ENCODE assay signal across 1 cellular context in the genomic region with DNA sequence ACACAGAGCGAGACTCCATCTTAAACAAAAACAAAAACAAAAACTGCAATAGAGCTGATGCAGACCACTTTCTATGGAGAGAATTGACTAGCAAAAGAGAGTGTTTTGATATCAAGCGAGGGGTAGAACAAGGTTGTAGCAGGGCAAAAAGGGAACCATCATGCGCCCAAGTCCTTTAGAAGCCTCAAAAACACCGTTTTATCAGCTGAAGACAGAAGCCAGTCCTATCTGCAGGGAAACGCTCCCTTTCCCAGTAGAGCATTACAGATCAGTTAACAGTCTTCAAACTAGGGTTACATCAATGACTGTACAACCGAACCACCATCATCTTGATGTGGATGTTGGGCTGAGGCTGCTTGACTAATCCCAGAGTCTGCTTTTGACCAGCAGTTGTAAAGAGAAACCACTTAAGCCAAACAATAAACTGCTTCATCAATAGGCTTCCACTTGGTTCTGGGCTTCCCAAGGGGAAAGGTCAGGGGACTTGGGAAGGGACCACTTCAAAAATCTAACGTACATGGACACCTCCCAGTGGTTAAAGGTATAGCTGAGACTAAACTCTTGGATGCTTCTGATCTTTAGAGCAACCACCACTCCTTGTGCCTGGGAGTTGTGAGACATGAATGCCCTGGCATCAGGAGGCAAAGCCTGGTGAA.
TF ChIP-seq lines count a peak whose summit lies in the region.

No MANE protein-coding gene starts in this region.

TF ChIP-seq in K562, 482 proteins besides CTCF, POLR2A, EP300 and RAD21 (continued from another document and continues in another):
- TF ChIP-seq, protein P1, sequence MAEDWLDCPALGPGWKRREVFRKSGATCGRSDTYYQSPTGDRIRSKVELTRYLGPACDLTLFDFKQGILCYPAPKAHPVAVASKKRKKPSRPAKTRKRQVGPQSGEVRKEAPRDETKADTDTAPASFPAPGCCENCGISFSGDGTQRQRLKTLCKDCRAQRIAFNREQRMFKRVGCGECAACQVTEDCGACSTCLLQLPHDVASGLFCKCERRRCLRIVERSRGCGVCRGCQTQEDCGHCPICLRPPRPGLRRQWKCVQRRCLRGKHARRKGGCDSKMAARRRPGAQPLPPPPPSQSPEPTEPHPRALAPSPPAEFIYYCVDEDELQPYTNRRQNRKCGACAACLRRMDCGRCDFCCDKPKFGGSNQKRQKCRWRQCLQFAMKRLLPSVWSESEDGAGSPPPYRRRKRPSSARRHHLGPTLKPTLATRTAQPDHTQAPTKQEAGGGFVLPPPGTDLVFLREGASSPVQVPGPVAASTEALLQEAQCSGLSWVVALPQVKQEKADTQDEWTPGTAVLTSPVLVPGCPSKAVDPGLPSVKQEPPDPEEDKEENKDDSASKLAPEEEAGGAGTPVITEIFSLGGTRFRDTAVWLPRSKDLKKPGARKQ (CRISPR knock-in tag; IDR thresholded peaks at IDR 0.05): no peak
- TF ChIP-seq, protein P2, sequence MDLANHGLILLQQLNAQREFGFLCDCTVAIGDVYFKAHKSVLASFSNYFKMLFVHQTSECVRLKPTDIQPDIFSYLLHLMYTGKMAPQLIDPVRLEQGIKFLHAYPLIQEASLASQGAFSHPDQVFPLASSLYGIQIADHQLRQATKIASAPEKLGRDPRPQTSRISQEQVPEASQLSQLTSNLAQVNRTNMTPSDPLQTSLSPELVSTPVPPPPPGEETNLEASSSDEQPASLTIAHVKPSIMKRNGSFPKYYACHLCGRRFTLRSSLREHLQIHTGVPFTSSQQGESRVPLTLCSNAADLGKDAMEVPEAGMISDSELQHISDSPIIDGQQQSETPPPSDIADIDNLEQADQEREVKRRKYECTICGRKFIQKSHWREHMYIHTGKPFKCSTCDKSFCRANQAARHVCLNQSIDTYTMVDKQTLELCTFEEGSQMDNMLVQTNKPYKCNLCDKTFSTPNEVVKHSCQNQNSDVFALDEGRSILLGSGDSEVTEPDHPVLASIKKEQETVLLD (IDR thresholded peaks at IDR 0.05): no peak; the same call in 1 of the 2 replicates
- TF ChIP-seq, protein P3, sequence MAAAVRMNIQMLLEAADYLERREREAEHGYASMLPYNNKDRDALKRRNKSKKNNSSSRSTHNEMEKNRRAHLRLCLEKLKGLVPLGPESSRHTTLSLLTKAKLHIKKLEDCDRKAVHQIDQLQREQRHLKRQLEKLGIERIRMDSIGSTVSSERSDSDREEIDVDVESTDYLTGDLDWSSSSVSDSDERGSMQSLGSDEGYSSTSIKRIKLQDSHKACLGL (CRISPR knock-in tag; IDR thresholded peaks at IDR 0.05; ENCODE audit: borderline replicate concordance, poor library complexity, severe bottlenecking): no peak
- TF ChIP-seq POU5F1 (IDR thresholded peaks at IDR 0.05; ENCODE audit: borderline replicate concordance, low read depth, low read length, partially characterized antibody) (no peak), SUPT5H (IDR thresholded peaks at IDR 0.05) (no peak), KLF1 (tag; IDR thresholded peaks at IDR 0.05) (no peak), ZNF184 (CRISPR knock-in tag; IDR thresholded peaks at IDR 0.05) (no peak), ZNF354B (CRISPR knock-in tag; IDR thresholded peaks at IDR 0.05) (no peak), ZNF551 (CRISPR knock-in tag; IDR thresholded peaks at IDR 0.05) (no peak), ZNF253 (CRISPR knock-in tag; conservative IDR thresholded peaks at IDR 0.05) (no peak), FIP1L1 (IDR thresholded peaks at IDR 0.05; ENCODE audit: low read depth, low read length, poor library complexity, severe bottlenecking) (no peak), ZNF224 (CRISPR knock-in tag; IDR thresholded peaks at IDR 0.05) (no peak), ARID1B (IDR thresholded peaks at IDR 0.05) (peak; percentile 94), TEAD2 (tag; IDR thresholded peaks at IDR 0.05) (no peak), SAP30 (IDR thresholded peaks at IDR 0.05; ENCODE audit: borderline replicate concordance, insufficient read depth, low read depth, low read length, poor library complexity, severe bottlenecking) (no peak), TCF7 (IDR thresholded peaks at IDR 0.05; ENCODE audit: borderline replicate concordance) (peak; percentile 68; the same call in 1 of the 2 replicates), HSF4 (CRISPR knock-in tag; IDR thresholded peaks at IDR 0.05; ENCODE audit: borderline replicate concordance) (no peak), EWSR1 (IDR thresholded peaks at IDR 0.05; ENCODE audit: borderline replicate concordance, low read depth, partially characterized antibody) (no peak), ZBTB34 (CRISPR knock-in tag; IDR thresholded peaks at IDR 0.05) (no peak), GATA2 (CRISPR knock-in tag; IDR thresholded peaks at IDR 0.05) (peak; percentile 64; the same call in 1 of the 2 replicates), KDM4B (IDR thresholded peaks at IDR 0.05; ENCODE audit: borderline replicate concordance in 2 of 2, low read depth in 1 of 2) (no peak), NR2C1 (IDR thresholded peaks at IDR 0.05) (no peak; the same call in 1 of the 2 replicates), NR2C1 (tag; IDR thresholded peaks at IDR 0.05) (peak; percentile 64), FOXK2 (conservative IDR thresholded peaks at IDR 0.05 in 1 of 2, IDR thresholded peaks at IDR 0.05 in 1 of 2; ENCODE audit: low read depth in 2 of 2) (no peak), XRCC4 (IDR thresholded peaks at IDR 0.05; ENCODE audit: extremely low read depth, insufficient read depth, insufficient read length) (no peak), ZNF449 (CRISPR knock-in tag; IDR thresholded peaks at IDR 0.05) (peak; percentile 80; the same call in 1 of the 2 replicates), GABPB2 (CRISPR knock-in tag; conservative IDR thresholded peaks at IDR 0.05) (no peak), STAT5B (CRISPR knock-in tag; IDR thresholded peaks at IDR 0.05) (no peak), KDM5B (IDR thresholded peaks at IDR 0.05; ENCODE audit: insufficient replicate concordance, low read depth, low read length) (no peak), CSDE1 (IDR thresholded peaks at IDR 0.05) (no peak), RBM34 (IDR thresholded peaks at IDR 0.05; ENCODE audit: borderline replicate concordance, insufficient read depth, low read length) (no peak), NCOA6 (IDR thresholded peaks at IDR 0.05) (no peak)
- TF ChIP-seq, protein P4, sequence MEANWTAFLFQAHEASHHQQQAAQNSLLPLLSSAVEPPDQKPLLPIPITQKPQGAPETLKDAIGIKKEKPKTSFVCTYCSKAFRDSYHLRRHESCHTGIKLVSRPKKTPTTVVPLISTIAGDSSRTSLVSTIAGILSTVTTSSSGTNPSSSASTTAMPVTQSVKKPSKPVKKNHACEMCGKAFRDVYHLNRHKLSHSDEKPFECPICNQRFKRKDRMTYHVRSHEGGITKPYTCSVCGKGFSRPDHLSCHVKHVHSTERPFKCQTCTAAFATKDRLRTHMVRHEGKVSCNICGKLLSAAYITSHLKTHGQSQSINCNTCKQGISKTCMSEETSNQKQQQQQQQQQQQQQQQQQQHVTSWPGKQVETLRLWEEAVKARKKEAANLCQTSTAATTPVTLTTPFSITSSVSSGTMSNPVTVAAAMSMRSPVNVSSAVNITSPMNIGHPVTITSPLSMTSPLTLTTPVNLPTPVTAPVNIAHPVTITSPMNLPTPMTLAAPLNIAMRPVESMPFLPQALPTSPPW (CRISPR knock-in tag; IDR thresholded peaks at IDR 0.05): no peak
- TF ChIP-seq, protein P5, sequence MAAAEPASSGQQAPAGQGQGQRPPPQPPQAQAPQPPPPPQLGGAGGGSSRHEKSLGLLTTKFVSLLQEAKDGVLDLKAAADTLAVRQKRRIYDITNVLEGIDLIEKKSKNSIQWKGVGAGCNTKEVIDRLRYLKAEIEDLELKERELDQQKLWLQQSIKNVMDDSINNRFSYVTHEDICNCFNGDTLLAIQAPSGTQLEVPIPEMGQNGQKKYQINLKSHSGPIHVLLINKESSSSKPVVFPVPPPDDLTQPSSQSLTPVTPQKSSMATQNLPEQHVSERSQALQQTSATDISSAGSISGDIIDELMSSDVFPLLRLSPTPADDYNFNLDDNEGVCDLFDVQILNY (CRISPR knock-in tag; IDR thresholded peaks at IDR 0.05): no peak
- TF ChIP-seq, protein P6, sequence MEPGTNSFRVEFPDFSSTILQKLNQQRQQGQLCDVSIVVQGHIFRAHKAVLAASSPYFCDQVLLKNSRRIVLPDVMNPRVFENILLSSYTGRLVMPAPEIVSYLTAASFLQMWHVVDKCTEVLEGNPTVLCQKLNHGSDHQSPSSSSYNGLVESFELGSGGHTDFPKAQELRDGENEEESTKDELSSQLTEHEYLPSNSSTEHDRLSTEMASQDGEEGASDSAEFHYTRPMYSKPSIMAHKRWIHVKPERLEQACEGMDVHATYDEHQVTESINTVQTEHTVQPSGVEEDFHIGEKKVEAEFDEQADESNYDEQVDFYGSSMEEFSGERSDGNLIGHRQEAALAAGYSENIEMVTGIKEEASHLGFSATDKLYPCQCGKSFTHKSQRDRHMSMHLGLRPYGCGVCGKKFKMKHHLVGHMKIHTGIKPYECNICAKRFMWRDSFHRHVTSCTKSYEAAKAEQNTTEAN (CRISPR knock-in tag; IDR thresholded peaks at IDR 0.05): no peak
- TF ChIP-seq, protein P7, sequence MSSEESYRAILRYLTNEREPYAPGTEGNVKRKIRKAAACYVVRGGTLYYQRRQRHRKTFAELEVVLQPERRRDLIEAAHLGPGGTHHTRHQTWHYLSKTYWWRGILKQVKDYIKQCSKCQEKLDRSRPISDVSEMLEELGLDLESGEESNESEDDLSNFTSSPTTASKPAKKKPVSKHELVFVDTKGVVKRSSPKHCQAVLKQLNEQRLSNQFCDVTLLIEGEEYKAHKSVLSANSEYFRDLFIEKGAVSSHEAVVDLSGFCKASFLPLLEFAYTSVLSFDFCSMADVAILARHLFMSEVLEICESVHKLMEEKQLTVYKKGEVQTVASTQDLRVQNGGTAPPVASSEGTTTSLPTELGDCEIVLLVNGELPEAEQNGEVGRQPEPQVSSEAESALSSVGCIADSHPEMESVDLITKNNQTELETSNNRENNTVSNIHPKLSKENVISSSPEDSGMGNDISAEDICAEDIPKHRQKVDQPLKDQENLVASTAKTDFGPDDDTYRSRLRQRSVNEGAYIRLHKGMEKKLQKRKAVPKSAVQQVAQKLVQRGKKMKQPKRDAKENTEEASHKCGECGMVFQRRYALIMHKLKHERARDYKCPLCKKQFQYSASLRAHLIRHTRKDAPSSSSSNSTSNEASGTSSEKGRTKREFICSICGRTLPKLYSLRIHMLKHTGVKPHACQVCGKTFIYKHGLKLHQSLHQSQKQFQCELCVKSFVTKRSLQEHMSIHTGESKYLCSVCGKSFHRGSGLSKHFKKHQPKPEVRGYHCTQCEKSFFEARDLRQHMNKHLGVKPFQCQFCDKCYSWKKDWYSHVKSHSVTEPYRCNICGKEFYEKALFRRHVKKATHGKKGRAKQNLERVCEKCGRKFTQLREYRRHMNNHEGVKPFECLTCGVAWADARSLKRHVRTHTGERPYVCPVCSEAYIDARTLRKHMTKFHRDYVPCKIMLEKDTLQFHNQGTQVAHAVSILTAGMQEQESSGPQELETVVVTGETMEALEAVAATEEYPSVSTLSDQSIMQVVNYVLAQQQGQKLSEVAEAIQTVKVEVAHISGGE (CRISPR knock-in tag; IDR thresholded peaks at IDR 0.05): peak in 1 of 3 experiments; percentile 21; a peak in 1 of 6 replicates
- TF ChIP-seq, protein P8, sequence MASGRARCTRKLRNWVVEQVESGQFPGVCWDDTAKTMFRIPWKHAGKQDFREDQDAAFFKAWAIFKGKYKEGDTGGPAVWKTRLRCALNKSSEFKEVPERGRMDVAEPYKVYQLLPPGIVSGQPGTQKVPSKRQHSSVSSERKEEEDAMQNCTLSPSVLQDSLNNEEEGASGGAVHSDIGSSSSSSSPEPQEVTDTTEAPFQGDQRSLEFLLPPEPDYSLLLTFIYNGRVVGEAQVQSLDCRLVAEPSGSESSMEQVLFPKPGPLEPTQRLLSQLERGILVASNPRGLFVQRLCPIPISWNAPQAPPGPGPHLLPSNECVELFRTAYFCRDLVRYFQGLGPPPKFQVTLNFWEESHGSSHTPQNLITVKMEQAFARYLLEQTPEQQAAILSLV (tag; IDR thresholded peaks at IDR 0.05): no peak
- TF ChIP-seq, protein P9, sequence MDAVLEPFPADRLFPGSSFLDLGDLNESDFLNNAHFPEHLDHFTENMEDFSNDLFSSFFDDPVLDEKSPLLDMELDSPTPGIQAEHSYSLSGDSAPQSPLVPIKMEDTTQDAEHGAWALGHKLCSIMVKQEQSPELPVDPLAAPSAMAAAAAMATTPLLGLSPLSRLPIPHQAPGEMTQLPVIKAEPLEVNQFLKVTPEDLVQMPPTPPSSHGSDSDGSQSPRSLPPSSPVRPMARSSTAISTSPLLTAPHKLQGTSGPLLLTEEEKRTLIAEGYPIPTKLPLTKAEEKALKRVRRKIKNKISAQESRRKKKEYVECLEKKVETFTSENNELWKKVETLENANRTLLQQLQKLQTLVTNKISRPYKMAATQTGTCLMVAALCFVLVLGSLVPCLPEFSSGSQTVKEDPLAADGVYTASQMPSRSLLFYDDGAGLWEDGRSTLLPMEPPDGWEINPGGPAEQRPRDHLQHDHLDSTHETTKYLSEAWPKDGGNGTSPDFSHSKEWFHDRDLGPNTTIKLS (IDR thresholded peaks at IDR 0.05; ENCODE audit: borderline replicate concordance, low read depth): peak; percentile 49; the same call in 1 of the 2 replicates
- TF ChIP-seq, protein P10, sequence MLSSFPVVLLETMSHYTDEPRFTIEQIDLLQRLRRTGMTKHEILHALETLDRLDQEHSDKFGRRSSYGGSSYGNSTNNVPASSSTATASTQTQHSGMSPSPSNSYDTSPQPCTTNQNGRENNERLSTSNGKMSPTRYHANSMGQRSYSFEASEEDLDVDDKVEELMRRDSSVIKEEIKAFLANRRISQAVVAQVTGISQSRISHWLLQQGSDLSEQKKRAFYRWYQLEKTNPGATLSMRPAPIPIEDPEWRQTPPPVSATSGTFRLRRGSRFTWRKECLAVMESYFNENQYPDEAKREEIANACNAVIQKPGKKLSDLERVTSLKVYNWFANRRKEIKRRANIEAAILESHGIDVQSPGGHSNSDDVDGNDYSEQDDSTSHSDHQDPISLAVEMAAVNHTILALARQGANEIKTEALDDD (IDR thresholded peaks at IDR 0.05): peak; percentile 100
